In the genomic region with DNA sequence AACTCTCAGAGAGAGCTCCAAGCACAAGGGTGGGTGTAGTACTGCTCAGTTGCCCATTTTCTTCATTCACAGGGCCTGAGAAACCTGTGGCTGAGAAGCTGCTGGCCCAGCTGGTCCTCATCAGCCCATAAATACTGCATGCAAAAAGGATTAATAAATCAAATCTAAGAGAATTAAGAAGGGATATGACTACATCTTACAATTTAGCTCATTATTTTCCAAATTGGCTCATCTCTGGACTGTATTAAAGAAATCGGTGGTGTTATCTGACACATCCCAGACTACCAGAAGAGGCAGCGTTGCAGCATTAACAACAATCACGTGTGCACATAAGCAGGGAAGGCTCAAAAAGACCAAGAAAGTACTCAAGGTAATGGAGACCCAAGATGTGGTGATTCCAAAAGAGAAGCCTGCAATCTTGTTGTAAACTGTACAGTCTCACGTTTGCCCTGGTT, we compare ENCODE assay signal across 1 cellular context.
TF ChIP-seq lines count a peak whose summit lies in the region.

No MANE protein-coding gene starts in this region.

TF ChIP-seq in K562, 482 proteins besides CTCF, POLR2A, EP300 and RAD21 (continued from another document):
- TF ChIP-seq SP2 (IDR thresholded peaks at IDR 0.05; ENCODE audit: extremely low read depth, low read depth, low read length, poor library complexity, severe bottlenecking) (no peak), ZNF644 (tag; IDR thresholded peaks at IDR 0.05; ENCODE audit: low read depth) (no peak), RAD51 (IDR thresholded peaks at IDR 0.05; ENCODE audit: borderline replicate concordance, low read depth) (peak; percentile 77), CLOCK (CRISPR knock-in tag; IDR thresholded peaks at IDR 0.05; ENCODE audit: borderline replicate concordance) (no peak), MAFF (IDR thresholded peaks at IDR 0.05; ENCODE audit: low read length) (no peak), CTBP1 (IDR thresholded peaks at IDR 0.05; ENCODE audit: borderline replicate concordance) (peak; percentile 24; the same call in 1 of the 2 replicates), SMAD2 (IDR thresholded peaks at IDR 0.05; ENCODE audit: low read depth, low read length) (no peak), RBM34 (IDR thresholded peaks at IDR 0.05; ENCODE audit: borderline replicate concordance, insufficient read depth, low read length) (no peak), ZNF431 (CRISPR knock-in tag; IDR thresholded peaks at IDR 0.05) (no peak), FOXA3 (CRISPR knock-in tag; conservative IDR thresholded peaks at IDR 0.05 in 1 of 2, IDR thresholded peaks at IDR 0.05 in 1 of 2) (no peak), CBFA2T3 (IDR thresholded peaks at IDR 0.05) (peak; percentile 34; the same call in 1 of the 2 replicates), MGA (IDR thresholded peaks at IDR 0.05) (peak; percentile 58), HNRNPK (IDR thresholded peaks at IDR 0.05; ENCODE audit: low read depth, low read length, poor library complexity, severe bottlenecking) (no peak), BCL6 (CRISPR knock-in tag; IDR thresholded peaks at IDR 0.05) (no peak), RBBP5 (IDR thresholded peaks at IDR 0.05; ENCODE audit: borderline replicate concordance, insufficient read depth, low read length, poor library complexity, severe bottlenecking) (no peak), ZFX (CRISPR knock-in tag; IDR thresholded peaks at IDR 0.05) (no peak), SRSF1 (IDR thresholded peaks at IDR 0.05; ENCODE audit: low read depth, low read length) (no peak), ZBTB8A (IDR thresholded peaks at IDR 0.05; ENCODE audit: partially characterized antibody) (no peak), CC2D1A (IDR thresholded peaks at IDR 0.05) (no peak), MAFG (tag; conservative IDR thresholded peaks at IDR 0.05) (no peak), NRF1 (conservative IDR thresholded peaks at IDR 0.05 in 1 of 2, IDR thresholded peaks at IDR 0.05 in 1 of 2) (no peak), NR3C1 (CRISPR knock-in tag; IDR thresholded peaks at IDR 0.05) (no peak), ARID1B (IDR thresholded peaks at IDR 0.05) (peak; percentile 27; the same call in 1 of the 2 replicates), USF2 (CRISPR knock-in tag; IDR thresholded peaks at IDR 0.05) (peak; percentile 83), FOXJ2 (tag; IDR thresholded peaks at IDR 0.05) (no peak)
- TF ChIP-seq, protein P1, sequence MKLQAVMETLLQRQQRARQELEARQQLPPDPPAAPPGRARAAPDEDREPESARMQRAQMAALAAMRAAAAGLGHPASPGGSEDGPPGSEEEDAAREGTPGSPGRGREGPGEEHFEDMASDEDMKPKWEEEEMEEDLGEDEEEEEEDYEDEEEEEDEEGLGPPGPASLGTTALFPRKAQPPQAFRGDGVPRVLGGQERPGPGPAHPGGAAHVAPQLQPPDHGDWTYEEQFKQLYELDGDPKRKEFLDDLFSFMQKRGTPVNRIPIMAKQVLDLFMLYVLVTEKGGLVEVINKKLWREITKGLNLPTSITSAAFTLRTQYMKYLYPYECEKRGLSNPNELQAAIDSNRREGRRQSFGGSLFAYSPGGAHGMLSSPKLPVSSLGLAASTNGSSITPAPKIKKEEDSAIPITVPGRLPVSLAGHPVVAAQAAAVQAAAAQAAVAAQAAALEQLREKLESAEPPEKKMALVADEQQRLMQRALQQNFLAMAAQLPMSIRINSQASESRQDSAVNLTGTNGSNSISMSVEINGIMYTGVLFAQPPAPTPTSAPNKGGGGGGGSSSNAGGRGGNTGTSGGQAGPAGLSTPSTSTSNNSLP (IDR thresholded peaks at IDR 0.05; ENCODE audit: borderline replicate concordance, low read depth, low read length) = 0 out of 2 replicates have a peak, but pooled peaks have one; percentile 35
- TF ChIP-seq, protein P2, sequence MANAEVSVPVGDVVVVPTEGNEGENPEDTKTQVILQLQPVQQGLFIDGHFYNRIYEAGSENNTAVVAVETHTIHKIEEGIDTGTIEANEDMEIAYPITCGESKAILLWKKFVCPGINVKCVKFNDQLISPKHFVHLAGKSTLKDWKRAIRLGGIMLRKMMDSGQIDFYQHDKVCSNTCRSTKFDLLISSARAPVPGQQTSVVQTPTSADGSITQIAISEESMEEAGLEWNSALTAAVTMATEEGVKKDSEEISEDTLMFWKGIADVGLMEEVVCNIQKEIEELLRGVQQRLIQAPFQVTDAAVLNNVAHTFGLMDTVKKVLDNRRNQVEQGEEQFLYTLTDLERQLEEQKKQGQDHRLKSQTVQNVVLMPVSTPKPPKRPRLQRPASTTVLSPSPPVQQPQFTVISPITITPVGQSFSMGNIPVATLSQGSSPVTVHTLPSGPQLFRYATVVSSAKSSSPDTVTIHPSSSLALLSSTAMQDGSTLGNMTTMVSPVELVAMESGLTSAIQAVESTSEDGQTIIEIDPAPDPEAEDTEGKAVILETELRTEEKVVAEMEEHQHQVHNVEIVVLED (CRISPR knock-in tag; IDR thresholded peaks at IDR 0.05) = no peak
- TF ChIP-seq, protein P3, sequence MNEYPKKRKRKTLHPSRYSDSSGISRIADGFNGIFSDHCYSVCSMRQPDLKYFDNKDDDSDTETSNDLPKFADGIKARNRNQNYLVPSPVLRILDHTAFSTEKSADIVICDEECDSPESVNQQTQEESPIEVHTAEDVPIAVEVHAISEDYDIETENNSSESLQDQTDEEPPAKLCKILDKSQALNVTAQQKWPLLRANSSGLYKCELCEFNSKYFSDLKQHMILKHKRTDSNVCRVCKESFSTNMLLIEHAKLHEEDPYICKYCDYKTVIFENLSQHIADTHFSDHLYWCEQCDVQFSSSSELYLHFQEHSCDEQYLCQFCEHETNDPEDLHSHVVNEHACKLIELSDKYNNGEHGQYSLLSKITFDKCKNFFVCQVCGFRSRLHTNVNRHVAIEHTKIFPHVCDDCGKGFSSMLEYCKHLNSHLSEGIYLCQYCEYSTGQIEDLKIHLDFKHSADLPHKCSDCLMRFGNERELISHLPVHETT (CRISPR knock-in tag; conservative IDR thresholded peaks at IDR 0.05 in 1 of 2, IDR thresholded peaks at IDR 0.05 in 1 of 2) = no peak
